In genomic region chr1:32775640-32776337, GRCh38 we compare ENCODE assay signal across 13 cellular contexts. TPM values are rescaled to one million over a fixed set of nuclear protein-coding genes. Genes with fewer than 3 reads are reported as not detected.
DNase-seq lines count a peak whose midpoint lies in the region; ATAC-seq, FAIRE-seq and TF ChIP-seq lines count a peak whose summit lies in the region.
"Had no signal": no experiment of that assay in that cellular context is flagged by ENCODE, and none has a peak within 500 bp of the region (broad histone marks: within the 10 kb centered on the region; RNA-seq: fewer than 3 reads in every experiment).

No MANE protein-coding gene starts in this region.

- no peak overlapping the region for H3K4me3 ChIP-seq in ACC112 (ENCODE audit: low read depth, low read length)
- H3K4me3 ChIP-seq in IMR-90 (ENCODE audit: insufficient read depth, low read depth, low read length), result no peak overlapping the region
- no peak overlapping the region for H3K4me3 ChIP-seq in astrocyte (ENCODE audit: insufficient read depth, low read depth, low read length)
- H3K4me3 ChIP-seq: lung had no signal

- intact Hi-C loops in IMR-90 (cut with micrococcal nuclease), result no loop called here

- in situ Hi-C loops in IMR-90 (cut with MboI; ENCODE audit: low sequenced_read_pairs), result no loop called here

- TSS peak; percentile 98 for BruUV-seq in IMR-90 (replicated peaks; lab: Mats Ljungman, UMichigan)

- H3K79me1 ChIP-seq in IMR-90 (ENCODE audit: low read depth in 1 of 2, low read length in 2 of 2), result peaks cover 4 to 14% of the 10 kb centered on the region in 2 experiments; a peak in 2 of 4 replicates

- H2BK15ac ChIP-seq in IMR-90 (ENCODE audit: low read depth, low read length), result no peak overlapping the region

- H3K4ac ChIP-seq in IMR-90 (ENCODE audit: low read depth, low read length), result no peak overlapping the region

- no peak overlapping the region for H2AK5ac ChIP-seq in IMR-90 (ENCODE audit: low read depth, low read length)

- H3K27ac Mint-ChIP-seq in astrocyte (ENCODE audit: unreplicated experiment), result peak overlapping the region; percentile 85

- CTCF ChIA-PET in IMR-90 (lab: Yijun Ruan, JAX), result interaction anchor here (1.3 to 5.7 kb wide), 3 partner anchors 47 to 256 kb away, joined by 3 to 52 read pairs (median 3); no protein-coding TSS in a partner anchor

- H2BK5ac ChIP-seq in IMR-90 (ENCODE audit: low read depth, low read length, poor library complexity, severe bottlenecking), result no peak overlapping the region

- TF ChIP-seq RAD21 in IMR-90 (IDR thresholded peaks at IDR 0.05; ENCODE audit: low read length), result no peak

- ATAC-seq in IMR-90 (ENCODE audit: low read depth) (peak; percentile 13; the same call in 1 of the 2 replicates), HG02798 (IDR thresholded peaks at IDR 0.05; ENCODE audit: poor library complexity, unreplicated experiment) (no peak)
- ATAC-seq: Right ventricle myocardium inferior had no signal

- no peak overlapping the region for H3K56ac ChIP-seq in IMR-90 (ENCODE audit: extremely low read depth, insufficient read depth, low read length)

- H3K9me3 Mint-ChIP-seq in astrocyte (ENCODE audit: unreplicated experiment), result no peaks in the 10 kb centered on the region
- H3K9me3 Mint-ChIP-seq: CD4-positive, alpha-beta memory T cell had no signal

- no peak overlapping the region for H2AK9ac ChIP-seq in IMR-90 (replicated peaks; ENCODE audit: low read depth, low read length, poor library complexity)

- 83% methylated on average over 7 of the region's 13 CpGs; no CpG with 5 or more reads in 1 of the 2 experiments for WGBS in IMR-90 (ENCODE audit: extremely low coverage in 2 of 2, insufficient read length in 1 of 2), 2 experiments

- TF ChIP-seq CTCF in IMR-90 (conservative IDR thresholded peaks at IDR 0.05; ENCODE audit: low read depth, low read length), result no peak
- TF ChIP-seq CTCF in astrocyte (IDR thresholded peaks at IDR 0.05; ENCODE audit: insufficient read depth, low read depth, low read length), result no peak

- H2BK20ac ChIP-seq in IMR-90 (ENCODE audit: low read depth, low read length), result no peak overlapping the region

- no peaks in the 10 kb centered on the region for H3K27me3 Mint-ChIP-seq in astrocyte (ENCODE audit: low read depth, unreplicated experiment)
- H3K27me3 Mint-ChIP-seq: CD4-positive, alpha-beta memory T cell had no signal

- H3K27me3 ChIP-seq in ACC112 (ENCODE audit: insufficient read depth, low read length), result no peaks in the 10 kb centered on the region
- no peaks in the 10 kb centered on the region for H3K27me3 ChIP-seq in IMR-90 (ENCODE audit: control insufficient read depth, insufficient read depth, low read length)
- H3K27me3 ChIP-seq in astrocyte (ENCODE audit: insufficient read depth, low read length), result no peaks in the 10 kb centered on the region
- no peaks in the 10 kb centered on the region for H3K27me3 ChIP-seq in layer of hippocampus (ENCODE audit: control insufficient read depth, insufficient read depth, low read length)

- H2AFZ ChIP-seq in ACC112 (ENCODE audit: low read length, unreplicated experiment), result no peak overlapping the region
- H2AFZ ChIP-seq in IMR-90 (replicated peaks; ENCODE audit: low read length, poor library complexity), result no peak overlapping the region
- H2AFZ ChIP-seq in astrocyte (ENCODE audit: low read depth, low read length), result no peak overlapping the region

- H4K91ac ChIP-seq in IMR-90 (ENCODE audit: insufficient read depth, low read depth, low read length), result no peak overlapping the region

- H3K9me1 ChIP-seq in IMR-90 (ENCODE audit: insufficient read depth, low read length), result no peaks in the 10 kb centered on the region; the same call in 1 of the 2 replicates

- H3K27ac ChIP-seq in ACC112 (ENCODE audit: low read depth, low read length), result peak overlapping the region; percentile 55; the same call in 1 of the 2 replicates
- H3K27ac ChIP-seq in IMR-90 (ENCODE audit: insufficient read depth, low read length), result no peak overlapping the region; the same call in 1 of the 2 replicates
- H3K27ac ChIP-seq in astrocyte (ENCODE audit: low read depth, low read length), result peak overlapping the region; percentile 46
- H3K27ac ChIP-seq in layer of hippocampus (ENCODE audit: low read depth, low read length), result peak overlapping the region; percentile 12

- H3K4me3 Mint-ChIP-seq in astrocyte (ENCODE audit: unreplicated experiment), result peak overlapping the region; percentile 34
- H3K4me3 Mint-ChIP-seq: CD4-positive, alpha-beta memory T cell had no signal

- H2BK120ac ChIP-seq in IMR-90 (ENCODE audit: low read depth, low read length), result no peak overlapping the region

- no peak for FAIRE-seq in astrocyte (lab: Jason Lieb, UNC)
- FAIRE-seq: frontal cortex, urothelium cell line had no signal

- no peak overlapping the region for H4K8ac ChIP-seq in IMR-90 (ENCODE audit: low read depth in 2 of 2, low read length in 2 of 2)

- no peaks in the 10 kb centered on the region for H3K9me3 ChIP-seq in IMR-90 (ENCODE audit: control insufficient read depth, insufficient read depth, low read length)
- H3K9me3 ChIP-seq in astrocyte (ENCODE audit: insufficient read depth, low read depth, low read length), result no peaks in the 10 kb centered on the region

- dilution Hi-C loops in IMR-90 (cut with HindIII; ENCODE audit: low sequenced_read_pairs, unreplicated experiment), result no loop called here

- POLR2A ChIA-PET in IMR-90 (lab: Charles Lee; ENCODE audit: unreplicated experiment), result no interaction called here

- H3K4me1 ChIP-seq in ACC112 (ENCODE audit: control insufficient read depth, insufficient read depth, low read length, unreplicated experiment), result peaks cover 16% of the 10 kb centered on the region
- H3K4me1 ChIP-seq in IMR-90 (ENCODE audit: control insufficient read depth, insufficient read depth, low read length), result peaks cover 4% of the 10 kb centered on the region
- H3K4me1 ChIP-seq in astrocyte (ENCODE audit: insufficient read depth, low read length), result peaks cover 14% of the 10 kb centered on the region

- H3K9ac ChIP-seq in IMR-90 (ENCODE audit: low read depth, low read length) (no peak overlapping the region), astrocyte (ENCODE audit: low read length) (peak overlapping the region; percentile 2)

- H3K18ac ChIP-seq in IMR-90 (ENCODE audit: low read depth, low read length), result no peak overlapping the region

- H3K36me3 ChIP-seq in ACC112 (ENCODE audit: insufficient read depth, low read length) (peaks cover 3% of the 10 kb centered on the region; the same call in 1 of the 2 replicates), IMR-90 (ENCODE audit: control insufficient read depth, insufficient read depth, low read length) (peaks cover 60% of the 10 kb centered on the region), astrocyte (ENCODE audit: insufficient read depth, low read length) (peaks cover 41% of the 10 kb centered on the region)

- H3K4me1 Mint-ChIP-seq in astrocyte (ENCODE audit: low read depth, unreplicated experiment), result peaks cover 28% of the 10 kb centered on the region

- H3K36me3 Mint-ChIP-seq in astrocyte (ENCODE audit: low read depth, unreplicated experiment), result peaks cover 30% of the 10 kb centered on the region

- peaks cover 18% of the 10 kb centered on the region for H4K20me1 ChIP-seq in IMR-90 (ENCODE audit: insufficient read depth, low read length)
- H4K20me1 ChIP-seq in astrocyte (ENCODE audit: insufficient read depth, low read length), result peaks cover 25% of the 10 kb centered on the region

- DNase-seq in IMR-90 (peak; percentile 76), astrocyte (ENCODE audit: low read depth) (peak; percentile 80), NCI-H2029 treated with DMSO at 0.1 percent for 48 hours (lab: John Stamatoyannopoulos, UW) (no peak), NCI-H524 treated with DMSO at 0.1 percent for 48 hours (lab: John Stamatoyannopoulos, UW) (no peak), islet precursor cell (no peak)
- DNase-seq: CD4-positive, alpha-beta memory T cell had no signal

- H4K5ac ChIP-seq in IMR-90 (ENCODE audit: low read depth, low read length), result no peak overlapping the region

- H3K23ac ChIP-seq in IMR-90 (ENCODE audit: low read depth, low read length), result 0 out of 2 replicates have a peak overlapping the region, but pooled peaks have one; percentile 5

- TF ChIP-seq POLR2A in IMR-90 (IDR thresholded peaks at IDR 0.05; ENCODE audit: low read depth, low read length), result no peak

- H3K79me2 ChIP-seq in ACC112 (ENCODE audit: control insufficient read depth, insufficient read depth, low read length, unreplicated experiment), result no peaks in the 10 kb centered on the region
- no peaks in the 10 kb centered on the region for H3K79me2 ChIP-seq in astrocyte (ENCODE audit: insufficient read depth, low read length)

- H3K14ac ChIP-seq in IMR-90 (replicated peaks; ENCODE audit: low read depth, low read length), result no peak overlapping the region

- H3K4me2 ChIP-seq in IMR-90 (ENCODE audit: low read depth, low read length) (no peak overlapping the region), astrocyte (ENCODE audit: low read length) (peak overlapping the region; percentile 37)

TF ChIP-seq in IMR-90, 13 proteins besides CTCF, POLR2A, EP300 and RAD21:
- TF ChIP-seq MXI1 (IDR thresholded peaks at IDR 0.05; ENCODE audit: borderline replicate concordance, low read depth, low read length), result no peak
- TF ChIP-seq FOS (IDR thresholded peaks at IDR 0.05; ENCODE audit: low read depth, low read length), result 0 out of 2 replicates have a peak, but pooled peaks have one; percentile 14
- no peak for TF ChIP-seq RCOR1 (IDR thresholded peaks at IDR 0.05; ENCODE audit: insufficient replicate concordance, low read length)
- TF ChIP-seq CHD1 (IDR thresholded peaks at IDR 0.05; ENCODE audit: low read depth, low read length), result no peak
- TF ChIP-seq MAZ (IDR thresholded peaks at IDR 0.05; ENCODE audit: borderline replicate concordance, low read depth, low read length), result no peak
- TF ChIP-seq, protein P1, sequence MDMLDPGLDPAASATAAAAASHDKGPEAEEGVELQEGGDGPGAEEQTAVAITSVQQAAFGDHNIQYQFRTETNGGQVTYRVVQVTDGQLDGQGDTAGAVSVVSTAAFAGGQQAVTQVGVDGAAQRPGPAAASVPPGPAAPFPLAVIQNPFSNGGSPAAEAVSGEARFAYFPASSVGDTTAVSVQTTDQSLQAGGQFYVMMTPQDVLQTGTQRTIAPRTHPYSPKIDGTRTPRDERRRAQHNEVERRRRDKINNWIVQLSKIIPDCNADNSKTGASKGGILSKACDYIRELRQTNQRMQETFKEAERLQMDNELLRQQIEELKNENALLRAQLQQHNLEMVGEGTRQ (IDR thresholded peaks at IDR 0.05; ENCODE audit: low read depth, low read length), result no peak

RNA-seq across cellular contexts. Expression of gene YARS1, which starts 41.4 kb away (rescaled TPM):
- 149 and 166 TPM in 2 replicates for total RNA-seq in IMR-90 (2012; rRNA removed)
- polyA plus RNA-seq in IMR-90 (2012; rRNA removed), result 62.3 and 100 TPM in 2 replicates
- 44.6 and 66.2 TPM in 2 replicates for polyA plus RNA-seq in IMR-90 (2012; cell fraction: cytosol; rRNA removed)
- 61.1 and 163 TPM in 2 replicates for polyA plus RNA-seq in IMR-90 (2012; cell fraction: nucleus; rRNA removed; ENCODE audit: low replicate concordance)
- total RNA-seq in astrocyte, result 214 and 219 TPM in 2 replicates

RNA-seq across cellular contexts. Expression of gene S100PBP, which starts 41.7 kb away (rescaled TPM):
- total RNA-seq in IMR-90 (2012; rRNA removed) (20.3 and 25.8 TPM in 2 replicates), astrocyte (39.9 and 40.3 TPM in 2 replicates)
- 12.6 and 13.9 TPM in 2 replicates for polyA plus RNA-seq in IMR-90 (2012; rRNA removed)
- polyA plus RNA-seq in IMR-90 (2012; cell fraction: cytosol; rRNA removed), result 2.6 and 4.5 TPM in 2 replicates
- polyA plus RNA-seq in IMR-90 (2012; cell fraction: nucleus; rRNA removed; ENCODE audit: low replicate concordance), result 8.9 and 48.4 TPM in 2 replicates

Comparison
In these comparisons a context has a peak if more than half of its experiments do, and no peak if none do; other contexts are left out.
1. DNase-seq: peak in IMR-90 (single experiment) and astrocyte (single experiment); none in NCI-H2029 treated with DMSO at 0.1 percent for 48 hours (single experiment), NCI-H524 treated with DMSO at 0.1 percent for 48 hours (single experiment) and islet precursor cell (single experiment).